In the genomic region with DNA sequence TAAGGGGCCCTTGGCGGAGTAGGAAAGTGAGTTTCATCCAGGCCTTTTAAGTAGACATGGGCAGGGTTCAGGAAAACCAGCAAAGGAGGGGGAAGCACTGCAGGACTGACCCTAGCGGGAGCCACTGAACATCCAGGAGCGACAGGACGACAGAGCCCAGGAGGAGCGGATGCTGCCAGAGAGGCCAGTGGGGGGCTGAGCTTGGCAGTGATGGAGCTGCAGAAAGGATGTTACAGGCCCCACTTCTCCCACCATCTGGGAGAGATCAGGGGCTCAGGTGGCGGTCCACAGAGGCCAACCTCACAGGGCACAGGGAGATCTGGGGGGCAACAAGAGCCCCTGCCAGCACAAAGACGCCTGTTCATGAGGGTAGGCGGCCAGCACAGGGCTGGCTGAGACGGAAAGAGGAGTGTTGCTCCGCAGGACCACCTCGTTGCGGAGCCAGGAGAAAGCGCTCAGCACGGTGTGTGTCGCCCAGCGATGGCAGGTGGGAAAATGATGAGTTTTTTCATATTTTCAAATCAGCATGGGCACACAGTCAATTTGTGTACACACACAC, we compare ENCODE assay signal across 12 cellular contexts.
"Had no signal": no experiment of that assay in that cellular context is flagged by ENCODE, and none has a peak within 500 bp of the region (broad histone marks: within the 10 kb centered on the region; RNA-seq: fewer than 3 reads in every experiment).

No MANE protein-coding gene starts in this region.

- H3K9ac ChIP-seq: parathyroid adenoma had no signal

- ATAC-seq: gastroesophageal sphincter, left cardiac atrium had no signal

- H3K9me3 Mint-ChIP-seq: naive B cell; stimulated activated naive CD8-positive, alpha-beta T cell treated with anti-CD3 and anti-CD28 coated beads, Interleukin-15, Interleukin-2, amounts not matched to agents 100 ng/mL and 50 ng/mL, for 24 hours; type B pancreatic cell had no signal

- H3K27me3 Mint-ChIP-seq: naive B cell; stimulated activated naive CD8-positive, alpha-beta T cell treated with anti-CD3 and anti-CD28 coated beads, Interleukin-15, Interleukin-2, amounts not matched to agents 100 ng/mL and 50 ng/mL, for 24 hours; type B pancreatic cell had no signal

- H2AFZ ChIP-seq: parathyroid adenoma had no signal

- H3K4me3 Mint-ChIP-seq: naive B cell; stimulated activated naive CD8-positive, alpha-beta T cell treated with anti-CD3 and anti-CD28 coated beads, Interleukin-15, Interleukin-2, amounts not matched to agents 100 ng/mL and 50 ng/mL, for 24 hours; type B pancreatic cell had no signal

- H3K4me1 ChIP-seq: parathyroid adenoma had no signal

- DNase-seq: activated CD4-positive, CD25-positive, alpha-beta regulatory T cell treated with anti-CD3 and anti-CD28 coated beads, Interleukin-2, amount 50 U/mL, for 72 hours; activated T-cell treated with anti-CD3 and anti-CD28 coated beads for 4 hours; heart right ventricle; left cardiac atrium; naive B cell; stimulated activated CD4-positive, alpha-beta T cell treated with anti-CD3 and anti-CD28 coated beads, Interleukin-4, amount 100 ng/mL, for 1 hour; SW 1271 had no signal

- H3K9me3 ChIP-seq: gastroesophageal sphincter, heart right ventricle had no signal

- H3K4me3 ChIP-seq: gastroesophageal sphincter, heart right ventricle, lung had no signal

- H3K27me3 ChIP-seq: gastroesophageal sphincter, heart right ventricle had no signal

- H3K27ac Mint-ChIP-seq: naive B cell, type B pancreatic cell had no signal
